In the genomic region with DNA sequence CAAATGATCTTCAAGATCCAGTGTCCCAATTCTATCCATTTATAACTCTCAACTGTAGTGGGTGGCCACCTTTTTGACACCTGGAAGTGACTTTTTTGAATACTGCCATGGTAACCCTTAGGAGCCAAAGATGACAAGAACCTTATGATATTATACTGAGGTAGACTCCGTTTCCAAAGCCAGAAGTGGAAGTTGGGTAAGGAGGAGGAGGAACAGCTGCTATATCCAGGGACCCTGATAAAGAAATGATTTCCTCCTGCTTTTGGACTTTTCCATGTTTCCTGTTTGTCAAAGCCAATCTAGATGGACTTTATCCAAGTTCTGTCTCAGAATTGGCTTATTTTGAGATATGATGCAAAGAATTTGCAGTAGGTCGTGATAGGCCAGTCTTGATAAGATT, we compare ENCODE assay signal across 22 cellular contexts. TPM values are rescaled to one million over a fixed set of nuclear protein-coding genes. Genes with fewer than 3 reads are reported as not detected.
DNase-seq lines count a peak whose midpoint lies in the region; ATAC-seq and TF ChIP-seq lines count a peak whose summit lies in the region.
"Had no signal": no experiment of that assay in that cellular context is flagged by ENCODE, and none has a peak within 500 bp of the region (broad histone marks: within the 10 kb centered on the region; RNA-seq: fewer than 3 reads in every experiment).

No MANE protein-coding gene starts in this region.

- DNase-seq in Right ventricle myocardium superior (no peak), right cardiac atrium (no peak), NCI-H226 (peak; percentile 51), fibroblast of pulmonary artery (ENCODE audit: low read depth) (peak; percentile 5), KG1 (lab: John Stamatoyannopoulos, UW) (no peak), SHP77 (lab: John Stamatoyannopoulos, UW) (no peak)
- DNase-seq in activated CD4-positive, alpha-beta T cell treated with anti-CD3 and anti-CD28 coated beads, Interleukin-2, amount 50 U/mL, for 4 hours: no peak
- DNase-seq: 8988T; ACHN; AML-193; BE2C; CD4-positive, alpha-beta T cell; CD8-positive, alpha-beta memory T cell; DMS 273 treated with DMSO at 0.1 percent for 48 hours; DMS79; GF-D8; GOT3; HCEC 1CT had no signal

- peak; percentile 61 for ATAC-seq in Right ventricle myocardium superior (ENCODE audit: poor library complexity)
- no peak for ATAC-seq in right cardiac atrium
- ATAC-seq: A549 had no signal

- no peak overlapping the region for H3K27ac ChIP-seq in right cardiac atrium (ENCODE audit: low read length)
- H3K27ac ChIP-seq: BLaER1 treated with 17β-estradiol and CSF1 and Interleukin-3, amounts not matched to agents 10 nM and 100 nM had no signal

- H3K27me3 Mint-ChIP-seq in nephron (ENCODE audit: low read depth): peaks cover 4% of the 10 kb centered on the region
- H3K27me3 Mint-ChIP-seq: CD4-positive, alpha-beta T cell had no signal

- peaks cover 3% of the 10 kb centered on the region for H3K4me1 ChIP-seq in right cardiac atrium (ENCODE audit: control insufficient read depth, insufficient read depth, low read length)
- H3K4me1 ChIP-seq: BLaER1 treated with 17β-estradiol and CSF1 and Interleukin-3, amounts not matched to agents 10 nM and 100 nM had no signal

- H3K27me3 ChIP-seq in right cardiac atrium (ENCODE audit: control insufficient read depth, insufficient read depth): no peaks in the 10 kb centered on the region
- H3K27me3 ChIP-seq: BE2C; BLaER1 treated with 17β-estradiol and CSF1 and Interleukin-3, amounts not matched to agents 10 nM and 100 nM had no signal

- 32% methylated on average over 2 of the region's 2 CpGs for WGBS in right cardiac atrium

- H3K9me3 ChIP-seq in right cardiac atrium (ENCODE audit: control insufficient read depth, low read length): no peaks in the 10 kb centered on the region
- H3K9me3 ChIP-seq: A549; BE2C; BLaER1 treated with 17β-estradiol and CSF1 and Interleukin-3, amounts not matched to agents 10 nM and 100 nM had no signal

- no peaks in the 10 kb centered on the region for H3K36me3 Mint-ChIP-seq in nephron (ENCODE audit: low read depth)
- H3K36me3 Mint-ChIP-seq: CD14-positive monocyte had no signal

- TF ChIP-seq CTCF in fibroblast of pulmonary artery (IDR thresholded peaks at IDR 0.05; ENCODE audit: low read length, missing control alignments) (no peak), nephron (IDR thresholded peaks at IDR 0.05; ENCODE audit: unreplicated experiment in 3 of 3) (no peak)

- no peaks in the 10 kb centered on the region for H3K9me3 Mint-ChIP-seq in nephron
- H3K9me3 Mint-ChIP-seq: CD14-positive monocyte; CD4-positive, alpha-beta T cell; CD8-positive, alpha-beta memory T cell had no signal

- intact Hi-C loops in Right ventricle myocardium superior (cut with DNase I) (no loop called here), right cardiac atrium (cut with DNase I) (no loop called here)

- H3K4me3 Mint-ChIP-seq in nephron: no peak overlapping the region
- H3K4me3 Mint-ChIP-seq: CD14-positive monocyte; CD4-positive, alpha-beta T cell; CD8-positive, alpha-beta memory T cell had no signal

- peaks cover 28% of the 10 kb centered on the region for H3K4me1 Mint-ChIP-seq in nephron
- H3K4me1 Mint-ChIP-seq: CD8-positive, alpha-beta memory T cell had no signal

- H3K27ac Mint-ChIP-seq in nephron: peak overlapping the region; percentile 18 to 58 (median 21)
- H3K27ac Mint-ChIP-seq: CD14-positive monocyte; CD4-positive, alpha-beta T cell; CD8-positive, alpha-beta memory T cell had no signal

- no peak overlapping the region for H3K4me3 ChIP-seq in right cardiac atrium (ENCODE audit: low read length)
- no peak overlapping the region for H3K4me3 ChIP-seq in fibroblast of pulmonary artery (replicated peaks; ENCODE audit: low read depth, low read length)
- H3K4me3 ChIP-seq: A549; BLaER1 treated with 17β-estradiol and CSF1 and Interleukin-3, amounts not matched to agents 10 nM and 100 nM had no signal

RNA-seq across cellular contexts. Expression of gene TRIM9, which starts 14.3 kb away (rescaled TPM):
- total RNA-seq in Right ventricle myocardium superior (0.40 TPM), right cardiac atrium (1 to 10 TPM in 1 of 4 donors, under 1 TPM in 3; 0.29 to 1.2 (median 0.56) TPM)
- 0.79 TPM for polyA plus RNA-seq in right cardiac atrium
- polyA plus RNA-seq: CD14-positive monocyte had no signal

Comparison
In these comparisons a context has a peak if more than half of its experiments do, and no peak if none do; other contexts are left out.
1. DNase-seq: peak in NCI-H226 (single experiment) and fibroblast of pulmonary artery (single experiment); none in Right ventricle myocardium superior (single experiment), right cardiac atrium (0 of 3), KG1 (single experiment), SHP77 (0 of 2) and activated CD4-positive, alpha-beta T cell treated with anti-CD3 and anti-CD28 coated beads, Interleukin-2, amount 50 U/mL, for 4 hours (0 of 2).